ENCODE assay signal across 19 cellular contexts in the genomic region with DNA sequence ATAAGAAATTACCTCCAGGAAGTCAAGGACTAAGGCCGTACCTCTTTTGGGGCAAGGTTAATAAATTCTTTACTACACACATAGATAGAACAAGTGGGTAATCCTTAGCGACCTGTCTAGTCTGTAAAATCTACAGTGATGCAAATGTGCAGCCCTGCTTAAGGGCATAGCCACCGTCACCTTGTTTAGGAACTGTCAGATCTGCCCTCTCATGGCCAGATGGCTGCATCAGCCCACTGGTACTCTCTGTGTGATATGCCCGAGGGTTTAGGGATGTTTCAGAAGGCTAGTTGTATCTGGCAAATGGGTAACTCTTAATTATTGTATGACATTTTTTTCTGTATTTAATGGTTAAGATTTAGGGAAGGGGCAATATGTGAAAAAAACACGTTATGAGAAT.
"Had no signal": no experiment of that assay in that cellular context is flagged by ENCODE, and none has a peak within 500 bp of the region (broad histone marks: within the 10 kb centered on the region; RNA-seq: fewer than 3 reads in every experiment).

No MANE protein-coding gene starts in this region.

- H3K27ac ChIP-seq: SJSA1 had no signal

- DNase-seq: KBM-7, MV-4-11, NCI-H1048, NCI-H1105, NCI-H1417, NCI-H1436 treated with DMSO at 0.1 percent for 48 hours, NCI-H1694, NCI-H187 treated with DMSO at 0.1 percent for 48 hours, NCI-H2029 treated with DMSO at 0.1 percent for 48 hours, NCI-H2107, NCI-H2227 treated with DMSO at 0.1 percent for 48 hours, NCI-H526 treated with DMSO at 0.1 percent for 48 hours, NCI-H748 treated with DMSO at 0.1 percent for 48 hours, Right ventricle myocardium superior, RPMI8226, SIG-M5, SK-N-SH, SW 1271 had no signal

- H3K9me3 ChIP-seq: SK-N-SH had no signal

- H3K4me1 ChIP-seq: SJSA1 had no signal

- H3K4me3 ChIP-seq: SJSA1 had no signal

- H3K27me3 ChIP-seq: SJSA1 had no signal

- H3K9ac ChIP-seq: SK-N-SH had no signal

- H3K36me3 ChIP-seq: SJSA1 had no signal
